ENCODE assay signal across 8 cellular contexts in genomic region chr11:76798656-76799055, GRCh38. TPM values are rescaled to one million over a fixed set of nuclear protein-coding genes. Genes with fewer than 3 reads are reported as not detected.
A peak's percentile ranks its signal among the peaks of the same experiment; 100 is the strongest.
DNase-seq lines count a peak whose midpoint lies in the region; ATAC-seq and TF ChIP-seq lines count a peak whose summit lies in the region.

No MANE protein-coding gene starts in this region.

- no peak for TF ChIP-seq CTCF in chondrocyte (IDR thresholded peaks at IDR 0.05)
- TF ChIP-seq CTCF in transverse colon (IDR thresholded peaks at IDR 0.05): no peak

- 82% methylated on average over 9 of the region's 9 CpGs; no CpG with 5 or more reads in 1 of the 2 donors for WGBS in transverse colon (ENCODE audit: low coverage in 1 of 2), 2 donors

- ATAC-seq in activated T-cell treated with anti-CD3 and anti-CD28 coated beads, Interleukin-2, amount 50 U/mL, for 4 hours: no peak
- ATAC-seq in HG02840 (IDR thresholded peaks at IDR 0.05; ENCODE audit: low FRiP score, unreplicated experiment): no peak
- ATAC-seq in HG03175 (IDR thresholded peaks at IDR 0.05; ENCODE audit: unreplicated experiment): no peak

- H3K9me3 ChIP-seq in transverse colon: no peaks in the 10 kb centered on the region

- TF ChIP-seq POLR2A in transverse colon (IDR thresholded peaks at IDR 0.05): no peak

- H3K4me3 ChIP-seq in transverse colon: peak overlapping the region in 2 of 4 donors; percentile 20 to 32

- no peak overlapping the region for H3K27ac Mint-ChIP-seq in chondrocyte (ENCODE audit: unreplicated experiment)

- H3K36me3 ChIP-seq in transverse colon: no peaks in the 10 kb centered on the region

- H3K4me1 ChIP-seq in transverse colon: peaks cover 11 to 39% (median 28%) of the 10 kb centered on the region in 4 donors

- peak overlapping the region; percentile 29 to 63 (median 52) for H3K27ac ChIP-seq in transverse colon

- H3K4me1 Mint-ChIP-seq in activated T-cell treated with anti-CD3 and anti-CD28 coated beads, Interleukin-2, amount 50 U/mL, for 4 hours (ENCODE audit: low read depth): peaks cover 11% of the 10 kb centered on the region
- peaks cover 48% of the 10 kb centered on the region for H3K4me1 Mint-ChIP-seq in chondrocyte (ENCODE audit: low read depth)

- DNase-seq in activated T-cell treated with anti-CD3 and anti-CD28 coated beads, Interleukin-2, amount 50 U/mL, for 4 hours: no peak
- no peak for DNase-seq in activated T-cell treated with anti-CD3 and anti-CD28 coated beads for 4 hours
- no peak for DNase-seq in chondrocyte (ENCODE audit: low spot score)
- DNase-seq in mesenteric fat pad (ENCODE audit: low spot score): peak; percentile 87
- DNase-seq in transverse colon: no peak
- DNase-seq in NCI-H526 (lab: John Stamatoyannopoulos, UW): no peak

- no peaks in the 10 kb centered on the region for H3K36me3 Mint-ChIP-seq in activated T-cell treated with anti-CD3 and anti-CD28 coated beads, Interleukin-2, amount 50 U/mL, for 4 hours (ENCODE audit: insufficient read depth)
- peaks cover 6% of the 10 kb centered on the region for H3K36me3 Mint-ChIP-seq in chondrocyte (ENCODE audit: low read depth)

- no peak for TF ChIP-seq EP300 in transverse colon (IDR thresholded peaks at IDR 0.05; ENCODE audit: low read depth)

- H3K4me3 Mint-ChIP-seq in activated T-cell treated with anti-CD3 and anti-CD28 coated beads, Interleukin-2, amount 50 U/mL, for 4 hours: peak overlapping the region; percentile 47
- peak overlapping the region; percentile 42 for H3K4me3 Mint-ChIP-seq in chondrocyte (ENCODE audit: unreplicated experiment)

- intact Hi-C loops in transverse colon (cut with DNase I; ENCODE audit: low total_unique reads): loop anchor here (2.0 kb wide), 1 partner anchor 64 kb away; no protein-coding TSS in a partner anchor

- no peaks in the 10 kb centered on the region for H3K9me3 Mint-ChIP-seq in activated T-cell treated with anti-CD3 and anti-CD28 coated beads, Interleukin-2, amount 50 U/mL, for 4 hours
- H3K9me3 Mint-ChIP-seq in chondrocyte (ENCODE audit: low read depth): no peaks in the 10 kb centered on the region

- H3K27me3 Mint-ChIP-seq in activated T-cell treated with anti-CD3 and anti-CD28 coated beads, Interleukin-2, amount 50 U/mL, for 4 hours (ENCODE audit: low read depth): peaks cover 5% of the 10 kb centered on the region
- no peaks in the 10 kb centered on the region for H3K27me3 Mint-ChIP-seq in chondrocyte (ENCODE audit: low read depth)

- no peaks in the 10 kb centered on the region for H3K27me3 ChIP-seq in transverse colon

- in situ Hi-C loops in transverse colon (cut with MboI; ENCODE audit: low pct_ligation_motif_present in 1 of 4, low pct_unique_long_range_greater_than_20kb in 1 of 4, low sequenced_read_pairs in 3 of 4): loop anchor here in 2 of 4 donors (5.0 kb wide), 1 partner anchor 61 kb away; no protein-coding TSS in a partner anchor

RNA-seq across cellular contexts. Expression of gene TSKU, which starts 15.5 kb away (rescaled TPM):
- total RNA-seq in activated T-cell treated with anti-CD3 and anti-CD28 coated beads, Interleukin-2, amount 50 U/mL, for 4 hours: under 1 TPM; 0.16 to 0.38 (median 0.30) TPM
- total RNA-seq in chondrocyte (41.7 to 46.2 TPM (median 42.3 TPM) in 3 replicates), mesenteric fat pad (185 TPM), transverse colon (10 to 100 TPM; 32.0 to 80.7 (median 63.4) TPM)

Comparison
In these comparisons a context has a peak if more than half of its experiments do, and no peak if none do; other contexts are left out.
1. RNA of gene TSKU, which starts 15.5 kb away (total RNA-seq): 185 TPM in mesenteric fat pad (single experiment), 32.0 to 80.7 TPM in transverse colon and 41.7 to 46.2 TPM in chondrocyte; 0.16 to 0.38 TPM in activated T-cell treated with anti-CD3 and anti-CD28 coated beads, Interleukin-2, amount 50 U/mL, for 4 hours; every median in the first group is over 10 times any median in the second.